Comparison of ENCODE assay signal across 10 cellular contexts in genomic region chr2:217279571-217279970, GRCh38.
DNase-seq lines count a peak whose midpoint lies in the region; ATAC-seq, FAIRE-seq and TF ChIP-seq lines count a peak whose summit lies in the region.
"Had no signal": no experiment of that assay in that cellular context is flagged by ENCODE, and none has a peak within 500 bp of the region (broad histone marks: within the 10 kb centered on the region; RNA-seq: fewer than 3 reads in every experiment).

No MANE protein-coding gene starts in this region.

- H3K4me1 ChIP-seq in fibroblast of lung (ENCODE audit: control insufficient read depth, extremely low read depth, insufficient read depth, low read length): peaks cover 31% of the 10 kb centered on the region
- H3K4me1 ChIP-seq in trophoblast cell (ENCODE audit: control insufficient read depth in 1 of 2, insufficient read depth in 2 of 2, low read length in 2 of 2): peaks cover 0 to 7% of the 10 kb centered on the region in 2 experiments

- POLR2A ChIA-PET in BJ (lab: Charles Lee): interaction anchor here (0.6 kb wide), 1 partner anchor 213 kb away, joined by 4 read pairs; no protein-coding TSS in a partner anchor
- POLR2A ChIA-PET in RWPE1 (lab: Yijun Ruan, JAX; ENCODE audit: low non-redundant PET): no interaction called here

- no peak overlapping the region for H2BK5ac ChIP-seq in trophoblast cell (ENCODE audit: low read depth, low read length, poor library complexity)

- H4K20me1 ChIP-seq in fibroblast of lung (ENCODE audit: control insufficient read depth, extremely low read depth, insufficient read depth, low read length): no peaks in the 10 kb centered on the region

- H3K14ac ChIP-seq in trophoblast cell (ENCODE audit: low read length): no peak overlapping the region

- no peak overlapping the region for H3K27ac Mint-ChIP-seq in stimulated activated naive CD8-positive, alpha-beta T cell treated with anti-CD3 and anti-CD28 coated beads, Interleukin-15, amount 100 ng/mL, for 72 hours

- H3K18ac ChIP-seq in trophoblast cell (ENCODE audit: low read length): no peak overlapping the region

- H3K79me2 ChIP-seq in fibroblast of lung (ENCODE audit: control insufficient read depth, insufficient read depth, low read length) (no peaks in the 10 kb centered on the region), trophoblast cell (ENCODE audit: control insufficient read depth, insufficient read depth, low read length, poor library complexity) (no peaks in the 10 kb centered on the region)

- no peak overlapping the region for H3K9ac ChIP-seq in fibroblast of lung (ENCODE audit: insufficient read depth, low read length)
- H3K9ac ChIP-seq in trophoblast cell (ENCODE audit: low read length): no peak overlapping the region

- H3K9me3 Mint-ChIP-seq in stimulated activated naive CD8-positive, alpha-beta T cell treated with anti-CD3 and anti-CD28 coated beads, Interleukin-15, amount 100 ng/mL, for 72 hours: no peaks in the 10 kb centered on the region

- no peak overlapping the region for H3K4me3 Mint-ChIP-seq in stimulated activated naive CD8-positive, alpha-beta T cell treated with anti-CD3 and anti-CD28 coated beads, Interleukin-15, amount 100 ng/mL, for 72 hours

- H3K27me3 ChIP-seq in BJ (ENCODE audit: control insufficient read depth, insufficient read depth, low read length) (no peaks in the 10 kb centered on the region), fibroblast of lung (ENCODE audit: control insufficient read depth, insufficient read depth, low read length) (no peaks in the 10 kb centered on the region), trophoblast cell (ENCODE audit: insufficient read depth, low read length) (no peaks in the 10 kb centered on the region)

- no peaks in the 10 kb centered on the region for H3K4me1 Mint-ChIP-seq in stimulated activated naive CD8-positive, alpha-beta T cell treated with anti-CD3 and anti-CD28 coated beads, Interleukin-15, amount 100 ng/mL, for 72 hours

- H3K9me3 ChIP-seq in fibroblast of lung (ENCODE audit: control insufficient read depth, insufficient read depth, low read depth, low read length): no peaks in the 10 kb centered on the region
- peaks cover under 1% of the 10 kb centered on the region for H3K9me3 ChIP-seq in trophoblast cell (ENCODE audit: insufficient read depth, low read depth, low read length)

- H3K4me3 ChIP-seq in BJ (ENCODE audit: low read depth, low read length) (no peak overlapping the region), fibroblast of lung (replicated peaks in 1 of 4; ENCODE audit: control extremely low read depth in 1 of 4, insufficient read depth in 1 of 4, low read depth in 3 of 4, low read length in 4 of 4) (no peak overlapping the region), trophoblast cell (ENCODE audit: low read depth, low read length) (no peak overlapping the region)
- H3K4me3 ChIP-seq: lung had no signal

- H2AFZ ChIP-seq in fibroblast of lung (ENCODE audit: low read length) (no peak overlapping the region), trophoblast cell (ENCODE audit: insufficient read depth, low read length, poor library complexity) (no peak overlapping the region)

- H2BK12ac ChIP-seq in trophoblast cell (ENCODE audit: low read length): peak overlapping the region; percentile 51

- peaks cover 6% of the 10 kb centered on the region for H3K27me3 Mint-ChIP-seq in stimulated activated naive CD8-positive, alpha-beta T cell treated with anti-CD3 and anti-CD28 coated beads, Interleukin-15, amount 100 ng/mL, for 72 hours

- H3K4ac ChIP-seq in trophoblast cell (ENCODE audit: low read depth, low read length): no peak overlapping the region

- no peak for FAIRE-seq in GM19239 (lab: Jason Lieb, UNC)

- DNase-seq in BJ (ENCODE audit: low read depth) (peak; percentile 95), RWPE1 (ENCODE audit: low spot score) (peak; percentile 5), fibroblast of lung (ENCODE audit: low read depth in 2 of 2) (peak; percentile 91 to 99), trophoblast cell (peak; percentile 56 to 76), GM19239 (ENCODE audit: insufficient read length, low spot score) (no peak)
- no peak for DNase-seq in stimulated activated naive CD8-positive, alpha-beta T cell treated with anti-CD3 and anti-CD28 coated beads, Interleukin-15, amount 100 ng/mL, for 72 hours

- H4K91ac ChIP-seq in trophoblast cell (ENCODE audit: low read depth, low read length): no peak overlapping the region

- no peak overlapping the region for H2AK5ac ChIP-seq in trophoblast cell (ENCODE audit: low read length)

- CTCF ChIA-PET in BJ (lab: Yijun Ruan, JAX): interaction anchor here (0.9 to 1.2 kb wide), 3 partner anchors 50 to 174 kb away, joined by 3 to 4 read pairs (median 3); no protein-coding TSS in a partner anchor
- CTCF ChIA-PET in RWPE1 (lab: Yijun Ruan, JAX): interaction anchor here (0.7 kb wide), 1 partner anchor 277 kb away, joined by 3 read pairs; no protein-coding TSS in a partner anchor

- no peak overlapping the region for H2BK120ac ChIP-seq in trophoblast cell (ENCODE audit: insufficient read depth, low read length, poor library complexity)

- no peaks in the 10 kb centered on the region for H3K36me3 ChIP-seq in BJ (ENCODE audit: control insufficient read depth, insufficient read depth, low read length)
- no peaks in the 10 kb centered on the region for H3K36me3 ChIP-seq in fibroblast of lung (ENCODE audit: control insufficient read depth, insufficient read depth, low read length)
- peaks cover 0 to 1% of the 10 kb centered on the region in 2 experiments for H3K36me3 ChIP-seq in trophoblast cell (ENCODE audit: control insufficient read depth in 1 of 2, insufficient read depth in 2 of 2, low read length in 2 of 2)

- no peak for TF ChIP-seq CTCF in BJ (IDR thresholded peaks at IDR 0.05; ENCODE audit: insufficient read depth, low read depth, low read length)
- no peak for TF ChIP-seq CTCF in RWPE1 (conservative IDR thresholded peaks at IDR 0.05; ENCODE audit: low read depth)
- no peak for TF ChIP-seq CTCF in fibroblast of lung (conservative IDR thresholded peaks at IDR 0.05 in 1 of 2, IDR thresholded peaks at IDR 0.05 in 1 of 2; ENCODE audit: low read depth in 1 of 2, low read length in 2 of 2)

- H3K27ac ChIP-seq in RWPE1 (no peak overlapping the region), fibroblast of lung (ENCODE audit: insufficient read depth, low read length) (peak overlapping the region; percentile 92), trophoblast cell (ENCODE audit: low read depth, low read length) (no peak overlapping the region)
- H3K27ac ChIP-seq: VCaP had no signal

- no peak overlapping the region for H3K23ac ChIP-seq in trophoblast cell (ENCODE audit: low read length)

- ATAC-seq in GM18517 (IDR thresholded peaks at IDR 0.05; ENCODE audit: unreplicated experiment) (no peak), GM21367 (IDR thresholded peaks at IDR 0.05; ENCODE audit: unreplicated experiment) (no peak)
- ATAC-seq in stimulated activated naive CD8-positive, alpha-beta T cell treated with anti-CD3 and anti-CD28 coated beads, Interleukin-15, amount 100 ng/mL, for 72 hours: no peak

- H3K79me1 ChIP-seq in trophoblast cell (ENCODE audit: low read length): peaks cover 5% of the 10 kb centered on the region

- peak overlapping the region; percentile 56 for H3K4me2 ChIP-seq in fibroblast of lung (ENCODE audit: extremely low read depth, insufficient read depth, low read length)
- H3K4me2 ChIP-seq in trophoblast cell (ENCODE audit: low read length): no peak overlapping the region

- H4K12ac ChIP-seq in trophoblast cell (ENCODE audit: low read depth, low read length): no peak overlapping the region

- H4K8ac ChIP-seq in trophoblast cell (ENCODE audit: low read depth, low read length): no peak overlapping the region

Comparison
In these comparisons a context has a peak if more than half of its experiments do, and no peak if none do; other contexts are left out.
1. DNase-seq: peak in BJ (single experiment), RWPE1 (single experiment), fibroblast of lung (2 of 2) and trophoblast cell (2 of 2); none in GM19239 (single experiment) and stimulated activated naive CD8-positive, alpha-beta T cell treated with anti-CD3 and anti-CD28 coated beads, Interleukin-15, amount 100 ng/mL, for 72 hours (0 of 2).